ENCODE assay signal across 17 cellular contexts in genomic region chr6:43722920-43723565, GRCh38. TPM values are rescaled to one million over a fixed set of nuclear protein-coding genes. Genes with fewer than 3 reads are reported as not detected.
DNase-seq lines count a peak whose midpoint lies in the region; ATAC-seq and TF ChIP-seq lines count a peak whose summit lies in the region.
"Had no signal": no experiment of that assay in that cellular context is flagged by ENCODE, and none has a peak within 500 bp of the region (broad histone marks: within the 10 kb centered on the region; RNA-seq: fewer than 3 reads in every experiment).

No MANE protein-coding gene starts in this region.

- H2BK20ac ChIP-seq in IMR-90 (ENCODE audit: low read depth, low read length) = no peak overlapping the region

- no peak overlapping the region for H4K8ac ChIP-seq in IMR-90 (ENCODE audit: low read depth in 2 of 2, low read length in 2 of 2)

- H3K36me3 Mint-ChIP-seq in T-helper 1 cell treated with Interleukin-12 subunit alpha and Interleukin-12 subunit beta and Interleukin-4 antibody, amounts not matched to agents 30 μg/mL and 1 μg/mL, for 36 hours (ENCODE audit: low read depth) = no peaks in the 10 kb centered on the region
- H3K36me3 Mint-ChIP-seq in dendritic cell treated with granulocyte-macrophage colony-stimulating factor and Interleukin-4, amounts not matched to agents 40 ng/mL and 50 ng/mL, for 4 days (ENCODE audit: low read depth) = no peaks in the 10 kb centered on the region
- H3K36me3 Mint-ChIP-seq in naive thymus-derived CD8-positive, alpha-beta T cell = no peaks in the 10 kb centered on the region
- H3K36me3 Mint-ChIP-seq: CD8-positive, alpha-beta memory T cell; memory B cell had no signal

- peaks cover 13% of the 10 kb centered on the region; the same call in 1 of the 2 replicates for H3K9me1 ChIP-seq in IMR-90 (ENCODE audit: insufficient read depth, low read length)

- H3K9me3 ChIP-seq in IMR-90 (ENCODE audit: control insufficient read depth, insufficient read depth, low read length) (no peaks in the 10 kb centered on the region), spleen (no peaks in the 10 kb centered on the region)
- H3K9me3 ChIP-seq: Peyer's patch, prostate gland, thoracic aorta had no signal

- no peak overlapping the region for H3K14ac ChIP-seq in IMR-90 (replicated peaks; ENCODE audit: low read depth, low read length)

- H3K9me3 Mint-ChIP-seq in T-helper 1 cell treated with Interleukin-12 subunit alpha and Interleukin-12 subunit beta and Interleukin-4 antibody, amounts not matched to agents 30 μg/mL and 1 μg/mL, for 36 hours = no peaks in the 10 kb centered on the region
- H3K9me3 Mint-ChIP-seq in dendritic cell treated with granulocyte-macrophage colony-stimulating factor and Interleukin-4, amounts not matched to agents 40 ng/mL and 50 ng/mL, for 4 days = no peaks in the 10 kb centered on the region
- no peaks in the 10 kb centered on the region for H3K9me3 Mint-ChIP-seq in naive thymus-derived CD8-positive, alpha-beta T cell
- H3K9me3 Mint-ChIP-seq: CD8-positive, alpha-beta memory T cell; memory B cell; stimulated activated naive CD8-positive, alpha-beta T cell treated with anti-CD3 and anti-CD28 coated beads, Interleukin-15, Interleukin-2, amounts not matched to agents 100 ng/mL and 50 ng/mL, for 24 hours had no signal

- intact Hi-C loops in IMR-90 (cut with micrococcal nuclease) (no loop called here), spleen (cut with DNase I; ENCODE audit: low total_unique reads) (loop anchor here (5.0 kb wide), 1 partner anchor 354 kb away; no protein-coding TSS in a partner anchor), posterior cingulate gyrus (cut with DNase I) (no loop called here)
- intact Hi-C loops in dendritic cell treated with granulocyte-macrophage colony-stimulating factor and Interleukin-4, amounts not matched to agents 40 ng/mL and 50 ng/mL, for 4 days (cut with micrococcal nuclease) = no loop called here

- H3K27me3 ChIP-seq in IMR-90 (ENCODE audit: control insufficient read depth, insufficient read depth, low read length) (peaks cover 15% of the 10 kb centered on the region), spleen (replicated peaks in 1 of 7) (peaks cover 0 to 14% (median 0%) of the 10 kb centered on the region in 7 donors)
- H3K27me3 ChIP-seq: Peyer's patch had no signal

- no peak overlapping the region for H3K23ac ChIP-seq in IMR-90 (ENCODE audit: low read depth, low read length)

- peaks cover 10% of the 10 kb centered on the region for H3K27me3 Mint-ChIP-seq in T-helper 1 cell treated with Interleukin-12 subunit alpha and Interleukin-12 subunit beta and Interleukin-4 antibody, amounts not matched to agents 30 μg/mL and 1 μg/mL, for 36 hours (ENCODE audit: low read depth)
- H3K27me3 Mint-ChIP-seq in dendritic cell treated with granulocyte-macrophage colony-stimulating factor and Interleukin-4, amounts not matched to agents 40 ng/mL and 50 ng/mL, for 4 days = peaks cover 86% of the 10 kb centered on the region
- no peaks in the 10 kb centered on the region for H3K27me3 Mint-ChIP-seq in naive thymus-derived CD8-positive, alpha-beta T cell
- H3K27me3 Mint-ChIP-seq: activated CD4-positive, alpha-beta T cell treated with anti-CD3 and anti-CD28 coated beads for 36 hours; memory B cell had no signal

- H2BK5ac ChIP-seq in IMR-90 (ENCODE audit: low read depth, low read length, poor library complexity, severe bottlenecking) = no peak overlapping the region

- peak overlapping the region; percentile 60; the same call in 1 of the 2 replicates for H2AK5ac ChIP-seq in IMR-90 (ENCODE audit: low read depth, low read length)

- H3K27ac ChIP-seq in IMR-90 (ENCODE audit: insufficient read depth, low read length) (no peak overlapping the region), spleen (peak overlapping the region in 6 of 8 donors; percentile 2 to 76 (median 26)), RWPE1 (no peak overlapping the region; the same call in 1 of the 2 replicates)
- H3K27ac ChIP-seq: brain microvascular endothelial cell, Peyer's patch, thoracic aorta had no signal

- H3K9ac ChIP-seq in IMR-90 (ENCODE audit: low read depth, low read length) = no peak overlapping the region

- H3K4me3 ChIP-seq in IMR-90 (ENCODE audit: insufficient read depth, low read depth, low read length) = no peak overlapping the region
- H3K4me3 ChIP-seq in spleen = no peak overlapping the region
- H3K4me3 ChIP-seq: Peyer's patch, prostate gland, thoracic aorta had no signal

- H2BK120ac ChIP-seq in IMR-90 (ENCODE audit: low read depth, low read length) = no peak overlapping the region

- no peak overlapping the region for H4K5ac ChIP-seq in IMR-90 (ENCODE audit: low read depth, low read length)

- dilution Hi-C loops in IMR-90 (cut with HindIII; ENCODE audit: low sequenced_read_pairs, unreplicated experiment) = no loop called here

- POLR2A ChIA-PET in IMR-90 (lab: Charles Lee; ENCODE audit: unreplicated experiment) (no interaction called here), RWPE1 (lab: Yijun Ruan, JAX; ENCODE audit: low non-redundant PET) (no interaction called here)
- POLR2A ChIA-PET in naive thymus-derived CD8-positive, alpha-beta T cell (lab: Charles Lee) = no interaction called here

- TF ChIP-seq RAD21 in IMR-90 (IDR thresholded peaks at IDR 0.05; ENCODE audit: low read length) = no peak

- WGBS in IMR-90 (ENCODE audit: extremely low coverage in 2 of 2, insufficient read length in 1 of 2), 2 experiments = 90% methylated on average over 2 of the region's 10 CpGs; no CpG with 5 or more reads in 1 of the 2 experiments
- WGBS in spleen, 5 donors = 70 to 82% (median 74%) methylated on average over 10 of the region's 10 CpGs

- H2AK9ac ChIP-seq in IMR-90 (replicated peaks; ENCODE audit: low read depth, low read length, poor library complexity) = no peak overlapping the region

- H3K79me1 ChIP-seq in IMR-90 (ENCODE audit: low read depth in 1 of 2, low read length in 2 of 2) = no peaks in the 10 kb centered on the region

- H3K4me1 Mint-ChIP-seq in T-helper 1 cell treated with Interleukin-12 subunit alpha and Interleukin-12 subunit beta and Interleukin-4 antibody, amounts not matched to agents 30 μg/mL and 1 μg/mL, for 36 hours (ENCODE audit: low read depth) = peaks cover 22% of the 10 kb centered on the region
- peaks cover 47% of the 10 kb centered on the region for H3K4me1 Mint-ChIP-seq in dendritic cell treated with granulocyte-macrophage colony-stimulating factor and Interleukin-4, amounts not matched to agents 40 ng/mL and 50 ng/mL, for 4 days (ENCODE audit: low read depth)
- H3K4me1 Mint-ChIP-seq in naive thymus-derived CD8-positive, alpha-beta T cell = peaks cover 14 to 33% (median 30%) of the 10 kb centered on the region in 4 donors

- no peak overlapping the region for H3K4me2 ChIP-seq in IMR-90 (ENCODE audit: low read depth, low read length)

- TF ChIP-seq CTCF in IMR-90 (conservative IDR thresholded peaks at IDR 0.05; ENCODE audit: low read depth, low read length) = no peak
- TF ChIP-seq CTCF in spleen (IDR thresholded peaks at IDR 0.05 in 8 of 11, conservative IDR thresholded peaks at IDR 0.05 in 3 of 11) = no peak
- no peak for TF ChIP-seq CTCF in RWPE1 (conservative IDR thresholded peaks at IDR 0.05; ENCODE audit: low read depth)

- no peak overlapping the region for H3K18ac ChIP-seq in IMR-90 (ENCODE audit: low read depth, low read length)

- no TSS peak for BruUV-seq in IMR-90 (replicated peaks; lab: Mats Ljungman, UMichigan)

- H3K4me1 ChIP-seq in IMR-90 (ENCODE audit: control insufficient read depth, insufficient read depth, low read length) (peaks cover 20% of the 10 kb centered on the region), spleen (peaks cover 13 to 32% (median 23%) of the 10 kb centered on the region in 6 donors)

- ATAC-seq in IMR-90 (ENCODE audit: low read depth) = no peak
- no peak for ATAC-seq in naive thymus-derived CD8-positive, alpha-beta T cell

- in situ Hi-C loops in IMR-90 (cut with MboI; ENCODE audit: low sequenced_read_pairs) = no loop called here

- TF ChIP-seq POLR2A in IMR-90 (IDR thresholded peaks at IDR 0.05; ENCODE audit: low read depth, low read length) (no peak), spleen (IDR thresholded peaks at IDR 0.05) (no peak)

- H3K36me3 ChIP-seq in IMR-90 (ENCODE audit: control insufficient read depth, insufficient read depth, low read length) = no peaks in the 10 kb centered on the region
- no peaks in the 10 kb centered on the region for H3K36me3 ChIP-seq in spleen
- H3K36me3 ChIP-seq: brain microvascular endothelial cell, Peyer's patch, prostate gland, thoracic aorta had no signal

- no peak overlapping the region for H2BK15ac ChIP-seq in IMR-90 (ENCODE audit: low read depth, low read length)

- no peak overlapping the region for H3K56ac ChIP-seq in IMR-90 (ENCODE audit: extremely low read depth, insufficient read depth, low read length)

- no peaks in the 10 kb centered on the region for H4K20me1 ChIP-seq in IMR-90 (ENCODE audit: insufficient read depth, low read length)

- CTCF ChIA-PET in IMR-90 (lab: Yijun Ruan, JAX) = no interaction called here
- CTCF ChIA-PET in RWPE1 (lab: Yijun Ruan, JAX) = no interaction called here

- no peak overlapping the region for H3K4ac ChIP-seq in IMR-90 (ENCODE audit: low read depth, low read length)

- H4K91ac ChIP-seq in IMR-90 (ENCODE audit: insufficient read depth, low read depth, low read length) = no peak overlapping the region

- peak overlapping the region; percentile 67 for H3K27ac Mint-ChIP-seq in T-helper 1 cell treated with Interleukin-12 subunit alpha and Interleukin-12 subunit beta and Interleukin-4 antibody, amounts not matched to agents 30 μg/mL and 1 μg/mL, for 36 hours
- H3K27ac Mint-ChIP-seq in dendritic cell treated with granulocyte-macrophage colony-stimulating factor and Interleukin-4, amounts not matched to agents 40 ng/mL and 50 ng/mL, for 4 days = peak overlapping the region; percentile 30
- peak overlapping the region in 1 of 10 donors; percentile 94 for H3K27ac Mint-ChIP-seq in naive thymus-derived CD8-positive, alpha-beta T cell
- H3K27ac Mint-ChIP-seq: stimulated activated naive CD8-positive, alpha-beta T cell treated with anti-CD3 and anti-CD28 coated beads, Interleukin-15, Interleukin-2, amounts not matched to agents 100 ng/mL and 50 ng/mL, for 24 hours had no signal

- DNase-seq in T-helper 1 cell = no peak
- no peak for DNase-seq in IMR-90
- DNase-seq in spleen = no peak
- DNase-seq in RWPE1 (ENCODE audit: low spot score) = no peak
- DNase-seq in naive thymus-derived CD8-positive, alpha-beta T cell = no peak
- no peak for DNase-seq in posterior cingulate gyrus
- DNase-seq: activated gamma-delta T cell had no signal

- no peak overlapping the region for H2AFZ ChIP-seq in IMR-90 (replicated peaks; ENCODE audit: low read length, poor library complexity)

- H3K4me3 Mint-ChIP-seq in T-helper 1 cell treated with Interleukin-12 subunit alpha and Interleukin-12 subunit beta and Interleukin-4 antibody, amounts not matched to agents 30 μg/mL and 1 μg/mL, for 36 hours = peak overlapping the region; percentile 22
- H3K4me3 Mint-ChIP-seq in dendritic cell treated with granulocyte-macrophage colony-stimulating factor and Interleukin-4, amounts not matched to agents 40 ng/mL and 50 ng/mL, for 4 days = no peak overlapping the region
- no peak overlapping the region for H3K4me3 Mint-ChIP-seq in naive thymus-derived CD8-positive, alpha-beta T cell
- H3K4me3 Mint-ChIP-seq: activated CD4-positive, alpha-beta T cell treated with anti-CD3 and anti-CD28 coated beads for 36 hours; memory B cell; stimulated activated naive CD8-positive, alpha-beta T cell treated with anti-CD3 and anti-CD28 coated beads, Interleukin-15, Interleukin-2, amounts not matched to agents 100 ng/mL and 50 ng/mL, for 24 hours had no signal

RNA-seq across cellular contexts. Expression of gene MRPS18A, which starts 35.5 kb away (rescaled TPM):
- total RNA-seq in IMR-90 (2012; rRNA removed) (43.0 and 47.0 TPM in 2 replicates), spleen (10 to 100 TPM; 29.8 to 37.6 (median 30.9) TPM)
- polyA plus RNA-seq in IMR-90 (2012; rRNA removed) (56.6 and 56.8 TPM in 2 replicates), spleen (10 to 100 TPM; 28.0 to 48.6 (median 34.3) TPM)
- 53.5 and 60.4 TPM in 2 replicates for polyA plus RNA-seq in IMR-90 (2012; cell fraction: cytosol; rRNA removed)
- polyA plus RNA-seq in IMR-90 (2012; cell fraction: nucleus; rRNA removed; ENCODE audit: low replicate concordance) = 24.4 and 30.5 TPM in 2 replicates
- total RNA-seq in naive thymus-derived CD8-positive, alpha-beta T cell = 10 to 100 TPM; 28.9 to 30.6 TPM
- 10 to 100 TPM; 53.1 to 63.1 (median 53.7) TPM for polyA plus RNA-seq in naive thymus-derived CD8-positive, alpha-beta T cell

RNA-seq across cellular contexts. Expression of gene VEGFA, which starts 47.0 kb away (rescaled TPM):
- total RNA-seq in IMR-90 (2012; rRNA removed) (156 and 190 TPM in 2 replicates), spleen (100 to 1,000 TPM; 112 to 486 (median 203) TPM)
- polyA plus RNA-seq in IMR-90 (2012; rRNA removed) (211 and 234 TPM in 2 replicates), spleen (10 to 100 TPM; 31.0 to 56.6 (median 36.0) TPM)
- polyA plus RNA-seq in IMR-90 (2012; cell fraction: cytosol; rRNA removed) = 69.3 and 213 TPM in 2 replicates
- 853 and 1,420 TPM in 2 replicates for polyA plus RNA-seq in IMR-90 (2012; cell fraction: nucleus; rRNA removed; ENCODE audit: low replicate concordance)
- 1 to 10 TPM; 4.5 to 5.6 TPM for total RNA-seq in naive thymus-derived CD8-positive, alpha-beta T cell
- not detected for polyA plus RNA-seq in naive thymus-derived CD8-positive, alpha-beta T cell
- polyA plus RNA-seq: CD8-positive, alpha-beta memory T cell had no signal

Comparison
In these comparisons a context has a peak if more than half of its experiments do, and no peak if none do; other contexts are left out.
1. H3K27ac ChIP-seq: peak in spleen (6 of 8); none in IMR-90 (single experiment) and RWPE1 (single experiment).
2. RNA of gene VEGFA, which starts 47.0 kb away (total RNA-seq): 112 to 486 TPM in spleen and 156 to 190 TPM in IMR-90; 4.5 to 5.6 TPM in naive thymus-derived CD8-positive, alpha-beta T cell; every median in the first group is over 10 times any median in the second.